Comparison of ENCODE assay signal across 8 cellular contexts in the genomic region with DNA sequence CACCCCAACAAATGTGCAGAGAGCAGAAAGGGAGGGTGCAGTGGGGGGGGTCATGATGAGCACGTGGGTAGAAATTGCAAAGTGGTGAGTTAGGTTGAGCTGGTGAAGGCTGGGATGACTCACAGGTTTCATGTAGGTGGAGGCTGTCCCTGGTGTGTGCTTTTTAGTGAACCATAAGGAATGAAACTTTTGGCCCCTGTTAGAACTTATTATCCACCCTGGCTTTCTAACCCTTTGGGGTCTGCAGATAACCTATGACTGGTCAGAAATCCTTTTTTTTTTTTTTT. TPM values are rescaled to one million over a fixed set of nuclear protein-coding genes. Genes with fewer than 3 reads are reported as not detected.
DNase-seq lines count a peak whose midpoint lies in the region; ATAC-seq and TF ChIP-seq lines count a peak whose summit lies in the region.

No MANE protein-coding gene starts in this region.

- BruUV-seq in IMR-90 (replicated peaks; lab: Mats Ljungman, UMichigan): no TSS peak

- peaks cover 26% of the 10 kb centered on the region for H3K4me1 ChIP-seq in IMR-90 (ENCODE audit: control insufficient read depth, insufficient read depth, low read length)
- H3K4me1 ChIP-seq in mucosa of descending colon (ENCODE audit: low read depth): peaks cover 3% of the 10 kb centered on the region
- H3K4me1 ChIP-seq in gastroesophageal sphincter: no peaks in the 10 kb centered on the region

- dilution Hi-C loops in IMR-90 (cut with HindIII; ENCODE audit: low sequenced_read_pairs, unreplicated experiment): no loop called here

- no peak overlapping the region for H3K56ac ChIP-seq in IMR-90 (ENCODE audit: extremely low read depth, insufficient read depth, low read length)

- no peaks in the 10 kb centered on the region for H3K9me3 Mint-ChIP-seq in activated naive CD4-positive, alpha-beta T cell treated with anti-CD3 and anti-CD28 coated beads, Interleukin-2, amount 50 U/mL, for 24 hours

- peak overlapping the region; percentile 63; the same call in 1 of the 2 replicates for H4K91ac ChIP-seq in IMR-90 (ENCODE audit: insufficient read depth, low read depth, low read length)

- H2BK5ac ChIP-seq in IMR-90 (ENCODE audit: low read depth, low read length, poor library complexity, severe bottlenecking): peak overlapping the region; percentile 83

- H3K27ac Mint-ChIP-seq in activated naive CD4-positive, alpha-beta T cell treated with anti-CD3 and anti-CD28 coated beads, Interleukin-2, amount 50 U/mL, for 24 hours: peak overlapping the region; percentile 5

- TF ChIP-seq EP300 in gastroesophageal sphincter (IDR thresholded peaks at IDR 0.05): no peak

- peak overlapping the region; percentile 38 for H2AK9ac ChIP-seq in IMR-90 (replicated peaks; ENCODE audit: low read depth, low read length, poor library complexity)

- TF ChIP-seq POLR2A in IMR-90 (IDR thresholded peaks at IDR 0.05; ENCODE audit: low read depth, low read length) (no peak), gastroesophageal sphincter (IDR thresholded peaks at IDR 0.05) (no peak)

- H3K27me3 Mint-ChIP-seq in activated naive CD4-positive, alpha-beta T cell treated with anti-CD3 and anti-CD28 coated beads, Interleukin-2, amount 50 U/mL, for 24 hours: no peaks in the 10 kb centered on the region

- POLR2A ChIA-PET in IMR-90 (lab: Charles Lee; ENCODE audit: unreplicated experiment): interaction anchor here (0.6 kb wide), 3 partner anchors 57 to 1863 kb away, joined by 3 to 15 read pairs (median 4); no protein-coding TSS in a partner anchor

- peak overlapping the region; percentile 95 for H2BK20ac ChIP-seq in IMR-90 (ENCODE audit: low read depth, low read length)

- no peak for TF ChIP-seq RAD21 in IMR-90 (IDR thresholded peaks at IDR 0.05; ENCODE audit: low read length)

- H3K36me3 ChIP-seq in IMR-90 (ENCODE audit: control insufficient read depth, insufficient read depth, low read length) (no peaks in the 10 kb centered on the region), mucosa of descending colon (ENCODE audit: low read depth) (no peaks in the 10 kb centered on the region), gastroesophageal sphincter (peaks cover 0 to 34% of the 10 kb centered on the region in 2 donors), H7 (replicated peaks; ENCODE audit: control insufficient read depth, insufficient read depth, low read length) (no peaks in the 10 kb centered on the region)

- peak; percentile 85 for ATAC-seq in IMR-90 (ENCODE audit: low read depth)
- peak; percentile 60 for ATAC-seq in mucosa of descending colon
- no peak for ATAC-seq in gastroesophageal sphincter

- H3K23ac ChIP-seq in IMR-90 (ENCODE audit: low read depth, low read length): no peak overlapping the region; the same call in 1 of the 2 replicates

- no peak overlapping the region for H3K4me3 Mint-ChIP-seq in activated naive CD4-positive, alpha-beta T cell treated with anti-CD3 and anti-CD28 coated beads, Interleukin-2, amount 50 U/mL, for 24 hours

- no peak overlapping the region for H2BK15ac ChIP-seq in IMR-90 (ENCODE audit: low read depth, low read length)

- 0 out of 4 replicates have a peak overlapping the region, but pooled peaks of 1 of the 2 experiments have one; percentile 55 for H4K8ac ChIP-seq in IMR-90 (ENCODE audit: low read depth in 2 of 2, low read length in 2 of 2)

- peaks cover 14% of the 10 kb centered on the region for H3K4me1 Mint-ChIP-seq in activated naive CD4-positive, alpha-beta T cell treated with anti-CD3 and anti-CD28 coated beads, Interleukin-2, amount 50 U/mL, for 24 hours

- TF ChIP-seq CTCF in IMR-90 (conservative IDR thresholded peaks at IDR 0.05; ENCODE audit: low read depth, low read length): no peak
- no peak for TF ChIP-seq CTCF in mucosa of descending colon (IDR thresholded peaks at IDR 0.05)
- no peak for TF ChIP-seq CTCF in gastroesophageal sphincter (IDR thresholded peaks at IDR 0.05)

- peak overlapping the region; percentile 85; the same call in 1 of the 2 replicates for H3K4ac ChIP-seq in IMR-90 (ENCODE audit: low read depth, low read length)

- H3K4me2 ChIP-seq in IMR-90 (ENCODE audit: low read depth, low read length): peak overlapping the region; percentile 11; the same call in 1 of the 2 replicates

- H3K9me3 ChIP-seq in IMR-90 (ENCODE audit: control insufficient read depth, insufficient read depth, low read length): no peaks in the 10 kb centered on the region
- H3K9me3 ChIP-seq in mucosa of descending colon: no peaks in the 10 kb centered on the region
- no peaks in the 10 kb centered on the region for H3K9me3 ChIP-seq in gastroesophageal sphincter

- DNase-seq in DMS53 treated with DMSO at 0.1 percent for 48 hours (lab: John Stamatoyannopoulos, UW; ENCODE audit: unreplicated experiment) (peak; percentile 16), IMR-90 (peak; percentile 92), mucosa of descending colon (no peak), H7 (no peak), NCI-H345 treated with DMSO at 0.1 percent for 48 hours (lab: John Stamatoyannopoulos, UW; ENCODE audit: unreplicated experiment) (no peak)
- no peak for DNase-seq in central memory CD4-positive, alpha-beta T cell

- H4K20me1 ChIP-seq in IMR-90 (ENCODE audit: insufficient read depth, low read length): no peaks in the 10 kb centered on the region

- H3K27ac ChIP-seq in IMR-90 (ENCODE audit: insufficient read depth, low read length): no peak overlapping the region
- no peak overlapping the region for H3K27ac ChIP-seq in gastroesophageal sphincter

- no peak overlapping the region for H3K9ac ChIP-seq in IMR-90 (ENCODE audit: low read depth, low read length)

- intact Hi-C loops in IMR-90 (cut with micrococcal nuclease): no loop called here
- intact Hi-C loops in mucosa of descending colon (cut with DNase I, micrococcal nuclease): no loop called here

- peak overlapping the region; percentile 94; the same call in 1 of the 2 replicates for H2BK120ac ChIP-seq in IMR-90 (ENCODE audit: low read depth, low read length)

- peak overlapping the region; percentile 27 for H2AFZ ChIP-seq in IMR-90 (replicated peaks; ENCODE audit: low read length, poor library complexity)

- no CpG with 5 or more reads among the region's 1 CpG for WGBS in IMR-90 (ENCODE audit: extremely low coverage in 2 of 2, insufficient read length in 1 of 2), 2 experiments
- 20 to 22% methylated on average over 1 of the region's 1 CpG for WGBS in gastroesophageal sphincter (ENCODE audit: low coverage in 1 of 2), 2 donors

- CTCF ChIA-PET in IMR-90 (lab: Yijun Ruan, JAX): no interaction called here

- H3K79me1 ChIP-seq in IMR-90 (ENCODE audit: low read depth in 1 of 2, low read length in 2 of 2): peaks cover 6 to 44% of the 10 kb centered on the region in 2 experiments

- H3K18ac ChIP-seq in IMR-90 (ENCODE audit: low read depth, low read length): no peak overlapping the region

- no peak overlapping the region for H2AK5ac ChIP-seq in IMR-90 (ENCODE audit: low read depth, low read length)

- H3K36me3 Mint-ChIP-seq in activated naive CD4-positive, alpha-beta T cell treated with anti-CD3 and anti-CD28 coated beads, Interleukin-2, amount 50 U/mL, for 24 hours: peaks cover 11% of the 10 kb centered on the region

- no peaks in the 10 kb centered on the region for H3K27me3 ChIP-seq in IMR-90 (ENCODE audit: control insufficient read depth, insufficient read depth, low read length)
- no peaks in the 10 kb centered on the region for H3K27me3 ChIP-seq in gastroesophageal sphincter
- no peaks in the 10 kb centered on the region for H3K27me3 ChIP-seq in H7 (ENCODE audit: control insufficient read depth, insufficient read depth, low read length)

- H3K14ac ChIP-seq in IMR-90 (replicated peaks; ENCODE audit: low read depth, low read length): no peak overlapping the region

- H4K5ac ChIP-seq in IMR-90 (ENCODE audit: low read depth, low read length): no peak overlapping the region

- in situ Hi-C loops in IMR-90 (cut with MboI; ENCODE audit: low sequenced_read_pairs): loop anchor here (10.0 kb wide), 1 partner anchor 49 kb away; a partner anchor contains a TSS

- H3K9me1 ChIP-seq in IMR-90 (ENCODE audit: insufficient read depth, low read length): peaks cover 29% of the 10 kb centered on the region

- H3K4me3 ChIP-seq in IMR-90 (ENCODE audit: insufficient read depth, low read depth, low read length) (no peak overlapping the region), mucosa of descending colon (no peak overlapping the region), gastroesophageal sphincter (no peak overlapping the region), H7 (ENCODE audit: insufficient read depth, low read depth, low read length) (no peak overlapping the region)

TF ChIP-seq in IMR-90, 13 proteins besides CTCF, POLR2A, EP300 and RAD21:
- TF ChIP-seq, protein P1, sequence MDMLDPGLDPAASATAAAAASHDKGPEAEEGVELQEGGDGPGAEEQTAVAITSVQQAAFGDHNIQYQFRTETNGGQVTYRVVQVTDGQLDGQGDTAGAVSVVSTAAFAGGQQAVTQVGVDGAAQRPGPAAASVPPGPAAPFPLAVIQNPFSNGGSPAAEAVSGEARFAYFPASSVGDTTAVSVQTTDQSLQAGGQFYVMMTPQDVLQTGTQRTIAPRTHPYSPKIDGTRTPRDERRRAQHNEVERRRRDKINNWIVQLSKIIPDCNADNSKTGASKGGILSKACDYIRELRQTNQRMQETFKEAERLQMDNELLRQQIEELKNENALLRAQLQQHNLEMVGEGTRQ (IDR thresholded peaks at IDR 0.05; ENCODE audit: low read depth, low read length): peak; percentile 90
- no peak for TF ChIP-seq RCOR1 (IDR thresholded peaks at IDR 0.05; ENCODE audit: insufficient replicate concordance, low read length)
- no peak for TF ChIP-seq RFX5 (IDR thresholded peaks at IDR 0.05; ENCODE audit: low read depth, low read length)
- peak; percentile 87 for TF ChIP-seq BHLHE40 (IDR thresholded peaks at IDR 0.05; ENCODE audit: low read depth, low read length)
- TF ChIP-seq MAZ (IDR thresholded peaks at IDR 0.05; ENCODE audit: borderline replicate concordance, low read depth, low read length): peak; percentile 92
- no peak for TF ChIP-seq NFE2L2 (IDR thresholded peaks at IDR 0.05; ENCODE audit: low read depth, low read length)
- peak; percentile 86 for TF ChIP-seq FOS (IDR thresholded peaks at IDR 0.05; ENCODE audit: low read depth, low read length)
- TF ChIP-seq CEBPB (IDR thresholded peaks at IDR 0.05; ENCODE audit: low read depth, low read length): no peak
TF ChIP-seq in IMR-90: peak in this region for 4.

RNA-seq across cellular contexts. Expression of a gene that starts 46.9 kb away (rescaled TPM):
- total RNA-seq in IMR-90 (2012; rRNA removed): 7.5 and 8.8 TPM in 2 replicates
- polyA plus RNA-seq in IMR-90 (2012; rRNA removed): 12.2 and 13.0 TPM in 2 replicates
- polyA plus RNA-seq in IMR-90 (2012; cell fraction: cytosol; rRNA removed): 8.1 and 10.8 TPM in 2 replicates
- polyA plus RNA-seq in IMR-90 (2012; cell fraction: nucleus; rRNA removed; ENCODE audit: low replicate concordance): 12.9 and 16.4 TPM in 2 replicates
- total RNA-seq in mucosa of descending colon: 10 to 100 TPM; 40.4 to 87.3 (median 73.1) TPM
- total RNA-seq in gastroesophageal sphincter: 10 to 100 TPM in 2 of 4 donors, 1 to 10 TPM in 2; 7.2 to 12.0 (median 10.4) TPM
- total RNA-seq in H7 (2014; rRNA removed; shearing (Covaris generic)): 0.90 and 5.0 TPM in 2 replicates

Comparison
In these comparisons a context has a peak if more than half of its experiments do, and no peak if none do; other contexts are left out.
1. DNase-seq: peak in DMS53 treated with DMSO at 0.1 percent for 48 hours (single experiment) and IMR-90 (single experiment); none in mucosa of descending colon (0 of 3), central memory CD4-positive, alpha-beta T cell (single experiment), H7 (single experiment) and NCI-H345 treated with DMSO at 0.1 percent for 48 hours (single experiment).